ENCODE assay signal across 20 cellular contexts in the genomic region with DNA sequence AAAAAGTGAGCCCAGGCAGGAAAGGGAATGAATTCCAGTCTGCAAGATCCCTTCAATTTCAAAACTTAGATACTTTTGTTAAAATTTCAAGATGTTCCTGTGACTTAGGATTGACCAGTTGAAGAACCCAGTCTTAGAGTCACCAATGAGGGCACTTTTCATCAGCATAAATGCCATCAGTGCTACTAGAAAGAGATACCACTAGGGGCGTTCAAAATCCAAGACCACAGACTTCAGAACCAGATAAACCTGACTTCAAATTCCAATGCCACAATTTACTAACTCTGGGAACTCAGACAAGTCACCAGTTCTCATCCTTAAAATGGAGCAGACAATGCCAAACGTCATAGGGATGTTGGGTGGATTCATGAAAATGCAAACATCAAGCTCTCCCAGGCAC.
"Had no signal": no experiment of that assay in that cellular context is flagged by ENCODE, and none has a peak within 500 bp of the region (broad histone marks: within the 10 kb centered on the region; RNA-seq: fewer than 3 reads in every experiment).

No MANE protein-coding gene starts in this region.

- H3K36me3 Mint-ChIP-seq: activated CD8-positive, alpha-beta memory T cell treated with anti-CD3 and anti-CD28 coated beads, Interleukin-2, amount 10 ng/mL, durations not matched to agents 7 days and 5 days; activated naive CD8-positive, alpha-beta T cell treated with anti-CD3 and anti-CD28 coated beads for 36 hours had no signal

- H3K4me1 ChIP-seq: heart left ventricle, prostate gland, right lobe of liver, tibial nerve, uterus had no signal

- H3K27ac ChIP-seq: dorsolateral prefrontal cortex, heart left ventricle, prostate gland, right lobe of liver, tibial nerve, uterus had no signal

- DNase-seq: activated CD4-positive, alpha-beta memory T cell treated with anti-CD3 and anti-CD28 coated beads, Interleukin-2, amount 10 ng/mL, durations not matched to agents 7 days and 5 days; activated CD4-positive, alpha-beta T cell treated with anti-CD3 and anti-CD28 coated beads for 4 hours; activated CD8-positive, alpha-beta memory T cell treated with anti-CD3 and anti-CD28 coated beads, Interleukin-2, amount 10 ng/mL, durations not matched to agents 7 days and 5 days; activated naive CD4-positive, alpha-beta T cell; activated naive CD8-positive, alpha-beta T cell treated with anti-CD3 and anti-CD28 coated beads for 36 hours; amniotic stem cell; dorsolateral prefrontal cortex; heart left ventricle; kidney; nephron progenitor cell; right lobe of liver; small intestine; stimulated activated CD4-positive, alpha-beta T cell treated with anti-CD3 and anti-CD28 coated beads, Interleukin-15, amount 100 ng/mL, for 24 hours; stimulated activated CD4-positive, alpha-beta T cell treated with anti-CD3 and anti-CD28 coated beads, Interleukin-2, amount 100 ng/mL, for 48 hours; uterus had no signal

- H3K4me3 Mint-ChIP-seq: activated CD4-positive, alpha-beta memory T cell treated with anti-CD3 and anti-CD28 coated beads, Interleukin-2, amount 10 ng/mL, durations not matched to agents 7 days and 5 days; activated CD8-positive, alpha-beta memory T cell treated with anti-CD3 and anti-CD28 coated beads, Interleukin-2, amount 10 ng/mL, durations not matched to agents 7 days and 5 days; activated naive CD8-positive, alpha-beta T cell treated with anti-CD3 and anti-CD28 coated beads for 36 hours; nephron progenitor cell; stimulated activated naive CD8-positive, alpha-beta T cell treated with anti-CD3 and anti-CD28 coated beads, Interleukin-15, Interleukin-2, amounts not matched to agents 100 ng/mL and 50 ng/mL, for 24 hours had no signal

- H3K9me3 ChIP-seq: heart left ventricle, prostate gland, right lobe of liver, tibial nerve, uterus had no signal

- H3K27me3 Mint-ChIP-seq: activated CD4-positive, alpha-beta memory T cell treated with anti-CD3 and anti-CD28 coated beads, Interleukin-2, amount 10 ng/mL, durations not matched to agents 7 days and 5 days; activated CD8-positive, alpha-beta memory T cell treated with anti-CD3 and anti-CD28 coated beads, Interleukin-2, amount 10 ng/mL, durations not matched to agents 7 days and 5 days had no signal

- H3K4me1 Mint-ChIP-seq: activated CD4-positive, alpha-beta memory T cell treated with anti-CD3 and anti-CD28 coated beads, Interleukin-2, amount 10 ng/mL, durations not matched to agents 7 days and 5 days; activated CD8-positive, alpha-beta memory T cell treated with anti-CD3 and anti-CD28 coated beads, Interleukin-2, amount 10 ng/mL, durations not matched to agents 7 days and 5 days; activated naive CD8-positive, alpha-beta T cell treated with anti-CD3 and anti-CD28 coated beads for 36 hours had no signal

- H3K27ac Mint-ChIP-seq: activated CD4-positive, alpha-beta memory T cell treated with anti-CD3 and anti-CD28 coated beads, Interleukin-2, amount 10 ng/mL, durations not matched to agents 7 days and 5 days; activated CD8-positive, alpha-beta memory T cell treated with anti-CD3 and anti-CD28 coated beads, Interleukin-2, amount 10 ng/mL, durations not matched to agents 7 days and 5 days; activated naive CD8-positive, alpha-beta T cell treated with anti-CD3 and anti-CD28 coated beads for 36 hours; nephron progenitor cell; stimulated activated naive CD8-positive, alpha-beta T cell treated with anti-CD3 and anti-CD28 coated beads, Interleukin-15, Interleukin-2, amounts not matched to agents 100 ng/mL and 50 ng/mL, for 24 hours had no signal

- H3K9me3 Mint-ChIP-seq: activated CD4-positive, alpha-beta memory T cell treated with anti-CD3 and anti-CD28 coated beads, Interleukin-2, amount 10 ng/mL, durations not matched to agents 7 days and 5 days; stimulated activated naive CD8-positive, alpha-beta T cell treated with anti-CD3 and anti-CD28 coated beads, Interleukin-15, Interleukin-2, amounts not matched to agents 100 ng/mL and 50 ng/mL, for 24 hours had no signal

- ATAC-seq: activated CD8-positive, alpha-beta memory T cell treated with anti-CD3 and anti-CD28 coated beads, Interleukin-2, amount 10 ng/mL, durations not matched to agents 7 days and 5 days; heart left ventricle; left lobe of liver; right lobe of liver had no signal

- H3K27me3 ChIP-seq: right lobe of liver, tibial nerve, uterus had no signal

- H3K4me3 ChIP-seq: dorsolateral prefrontal cortex, heart left ventricle, lung, prostate gland, right lobe of liver, tibial nerve, uterus had no signal

- H3K36me3 ChIP-seq: heart left ventricle, prostate gland, right lobe of liver, tibial nerve, uterus had no signal
